In genomic region chr11:62678770-62679696, GRCh38 we compare ENCODE assay signal across 8 cellular contexts.
DNase-seq lines count a peak whose midpoint lies in the region; TF ChIP-seq lines count a peak whose summit lies in the region.

A gene with protein sequence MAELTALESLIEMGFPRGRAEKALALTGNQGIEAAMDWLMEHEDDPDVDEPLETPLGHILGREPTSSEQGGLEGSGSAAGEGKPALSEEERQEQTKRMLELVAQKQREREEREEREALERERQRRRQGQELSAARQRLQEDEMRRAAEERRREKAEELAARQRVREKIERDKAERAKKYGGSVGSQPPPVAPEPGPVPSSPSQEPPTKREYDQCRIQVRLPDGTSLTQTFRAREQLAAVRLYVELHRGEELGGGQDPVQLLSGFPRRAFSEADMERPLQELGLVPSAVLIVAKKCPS (minus strand): TSS chr11:62679073. CDS start chr11:62678923, 150 bp downstream.

- in situ Hi-C loops in GM18951 (cut with MboI; ENCODE audit: low sequenced_read_pairs, unreplicated experiment), result no loop called here

- DNase-seq in HL-60 (ENCODE audit: low read depth in 1 of 2, low spot score in 1 of 2) (peak; percentile 92), NOMO-1 (lab: John Stamatoyannopoulos, UW; ENCODE audit: unreplicated experiment in 2 of 2) (peak; percentile 86 to 88), medulla oblongata (ENCODE audit: extremely low spot score) (peak; percentile 88)
- peak; percentile 91 for DNase-seq in activated CD8-positive, alpha-beta memory T cell treated with anti-CD3 and anti-CD28 coated beads for 24 hours
- DNase-seq in effector CD8-positive, alpha-beta T cell (lab: John Stamatoyannopoulos, UW), result peak; percentile 74
- peak; percentile 69 to 85 (median 82) for DNase-seq in stimulated activated CD4-positive, alpha-beta T cell treated with anti-CD3 and anti-CD28 coated beads, TNF-alpha, amount 100 ng/mL, for 48 hours (ENCODE audit: low read depth in 3 of 3)

- H3K79me2 ChIP-seq in ACC112 (ENCODE audit: control insufficient read depth, insufficient read depth, low read length, unreplicated experiment), result peaks cover 13% of the 10 kb centered on the region

- peak; percentile 84 for TF ChIP-seq POLR2A in GM18951 (IDR thresholded peaks at IDR 0.05; ENCODE audit: extremely low read depth, insufficient read depth, insufficient read length)

- TF ChIP-seq CTCF in HL-60 (IDR thresholded peaks at IDR 0.05; ENCODE audit: insufficient read depth, low read length), result no peak

- H3K36me3 ChIP-seq in ACC112 (ENCODE audit: insufficient read depth, low read length), result no peaks in the 10 kb centered on the region

- H3K27ac ChIP-seq in ACC112 (ENCODE audit: low read depth, low read length), result peak within 1 kb of the TSS; percentile 83
- H3K27ac ChIP-seq in HL-60 (replicated peaks), result peak within 1 kb of the TSS; percentile 89

- H3K27me3 ChIP-seq in ACC112 (ENCODE audit: insufficient read depth, low read length), result no peaks in the 10 kb centered on the region
- no peaks in the 10 kb centered on the region for H3K27me3 ChIP-seq in HL-60 (ENCODE audit: insufficient read depth, poor library complexity, severe bottlenecking)

- H3K4me3 ChIP-seq in ACC112 (ENCODE audit: low read depth, low read length) (peak within 1 kb of the TSS; percentile 99), HL-60 (replicated peaks; ENCODE audit: insufficient read depth, low read length) (peak within 1 kb of the TSS; percentile 100)

- H3K4me1 ChIP-seq in ACC112 (ENCODE audit: control insufficient read depth, insufficient read depth, low read length, unreplicated experiment), result peaks cover 19% of the 10 kb centered on the region

- H2AFZ ChIP-seq in ACC112 (ENCODE audit: low read length, unreplicated experiment), result peak within 1 kb of the TSS; percentile 70

Comparison
In these comparisons a context has a peak if more than half of its experiments do, and no peak if none do; other contexts are left out.
1. Peak in every context shown above with its lines: DNase-seq, H3K4me3 ChIP-seq and H3K27ac ChIP-seq.